37 cellular contexts compared by ENCODE assay signal in genomic region chr14:24995016-24995415, GRCh38. TPM values are rescaled to one million over a fixed set of nuclear protein-coding genes. Genes with fewer than 3 reads are reported as not detected.
"Had no signal": no experiment of that assay in that cellular context is flagged by ENCODE, and none has a peak within 500 bp of the region (broad histone marks: within the 10 kb centered on the region; RNA-seq: fewer than 3 reads in every experiment).

No MANE protein-coding gene starts in this region.

- DNase-seq: Karpas-422, Kasumi-1, MG63, MM.1S, MV-4-11, NCI-H1048, NCI-H1092, NCI-H1092 treated with DMSO at 0.1 percent for 48 hours, NCI-H1105, NCI-H1105 treated with DMSO at 0.1 percent for 48 hours, NCI-H1417, NCI-H1417 treated with DMSO at 0.1 percent for 48 hours, NCI-H1436, NCI-H1436 treated with DMSO at 0.1 percent for 48 hours, NCI-H146, NCI-H1694, NCI-H1694 treated with DMSO at 0.1 percent for 48 hours, NCI-H187, NCI-H187 treated with DMSO at 0.1 percent for 48 hours, NCI-H1930, NCI-H2029, NCI-H2029 treated with DMSO at 0.1 percent for 48 hours, NCI-H2081, NCI-H2081 treated with DMSO at 0.1 percent for 48 hours, NCI-H2107, NCI-H2171, NCI-H2171 treated with DMSO at 0.1 percent for 48 hours, NCI-H2227 treated with DMSO at 0.1 percent for 48 hours, NCI-H226, NCI-H345, NCI-H446, NCI-H446 treated with DMSO at 0.1 percent for 48 hours, NCI-H510A, NCI-H510A treated with DMSO at 0.1 percent for 48 hours, NCI-H524 had no signal

RNA-seq across cellular contexts. Expression of gene STXBP6, which starts 54.9 kb away (rescaled TPM):
- total RNA-seq: M059J, MCF 10A had no signal
